Comparison of ENCODE assay signal across 33 cellular contexts in the genomic region with DNA sequence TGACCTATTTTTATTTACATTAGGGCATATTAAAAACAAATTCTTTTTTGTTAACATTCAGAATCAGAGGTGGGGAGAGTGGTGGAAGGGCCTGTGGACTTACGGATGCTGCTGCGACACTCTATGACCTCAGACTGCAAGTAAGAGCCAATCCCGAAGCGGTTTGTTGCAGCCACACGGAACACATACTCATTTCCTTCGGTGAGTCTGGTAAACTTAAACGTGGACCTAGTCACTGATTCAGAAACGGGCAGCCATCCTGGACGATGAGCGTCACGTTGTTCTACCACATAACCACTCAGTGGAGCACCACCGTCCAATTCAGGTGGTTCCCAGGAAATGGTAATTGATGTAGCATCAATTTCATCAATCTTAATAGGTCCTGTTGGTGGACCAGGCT.
"Had no signal": no experiment of that assay in that cellular context is flagged by ENCODE, and none has a peak within 500 bp of the region (broad histone marks: within the 10 kb centered on the region; RNA-seq: fewer than 3 reads in every experiment).

No MANE protein-coding gene starts in this region.

- H3K4me3 ChIP-seq: Peyer's patch had no signal

- H3K4me1 ChIP-seq: Peyer's patch had no signal

- DNase-seq: activated B cell treated with CpG ODN at 0.5 μM for 24 hours; activated CD4-positive, alpha-beta memory T cell treated with anti-CD3 and anti-CD28 coated beads for 36 hours; activated CD4-positive, alpha-beta T cell treated with anti-CD3 and anti-CD28 coated beads for 4 hours; activated CD4-positive, alpha-beta T cell treated with anti-CD3 and anti-CD28 coated beads, Interleukin-2, amount 50 U/mL, for 1 hour; activated CD4-positive, CD25-positive, alpha-beta regulatory T cell treated with anti-CD3 and anti-CD28 coated beads, Interleukin-2, amount 50 U/mL, for 72 hours; activated CD8-positive, alpha-beta memory T cell treated with anti-CD3 and anti-CD28 coated beads, Interleukin-2, amount 50 U/mL, for 4 hours; activated gamma-delta T cell treated with Interleukin-2 at 50 U/mL for 16 hours; activated naive CD4-positive, alpha-beta T cell treated with anti-CD3 and anti-CD28 coated beads, Interleukin-2, amount 10 ng/mL, durations not matched to agents 7 days and 5 days; activated naive CD8-positive, alpha-beta T cell treated with anti-CD3 and anti-CD28 coated beads, Interleukin-2, amount 50 U/mL, for 24 hours; activated T-cell treated with anti-CD3 and anti-CD28 coated beads for 4 hours; activated T-cell treated with anti-CD3 and anti-CD28 coated beads, Interleukin-2, amount 50 U/mL, for 4 hours; anterior cingulate cortex; MM.1S; MV-4-11; NCI-H1092; NCI-H146; NCI-H187; NCI-H2029 treated with DMSO at 0.1 percent for 48 hours; NCI-H2107; NCI-H2171; NCI-H510A; NCI-H526; NCI-H748 treated with DMSO at 0.1 percent for 48 hours; NK-92 treated with Interleukin-12 subunit alpha and Interleukin-12 subunit beta, amount 100 ng/mL, for 24 hours; PC-3; Peyer's patch; SIG-M5; T-cell; T-helper 17 cell had no signal

- H3K9me3 ChIP-seq: Peyer's patch had no signal

- H3K27ac ChIP-seq: Peyer's patch, RWPE1, VCaP had no signal

- H3K27me3 ChIP-seq: Peyer's patch had no signal

- ATAC-seq: activated naive CD8-positive, alpha-beta T cell treated with anti-CD3 and anti-CD28 coated beads, Interleukin-2, amount 50 U/mL, for 24 hours; activated T-cell treated with anti-CD3 and anti-CD28 coated beads, Interleukin-2, amount 50 U/mL, for 4 hours; PC-3; Right ventricle myocardium inferior; SK-N-SH treated with all-trans-retinoic acid at 6 μM for 48 hours; T-cell; T-helper 17 cell had no signal
